28 cellular contexts compared by ENCODE assay signal in genomic region chr11:70862093-70862492, GRCh38.
DNase-seq lines count a peak whose midpoint lies in the region; ATAC-seq and TF ChIP-seq lines count a peak whose summit lies in the region.
"Had no signal": no experiment of that assay in that cellular context is flagged by ENCODE, and none has a peak within 500 bp of the region (broad histone marks: within the 10 kb centered on the region; RNA-seq: fewer than 3 reads in every experiment).

No MANE protein-coding gene starts in this region.

- no peak for TF ChIP-seq POLR2A in gastrocnemius medialis (IDR thresholded peaks at IDR 0.05)

- CTCF ChIA-PET in HEK293 (lab: Yijun Ruan, JAX): interaction anchor here (1.9 kb wide), 1 partner anchor 48 kb away, joined by 6 read pairs; no protein-coding TSS in a partner anchor

- H3K27ac ChIP-seq in HEK293 (ENCODE audit: extremely low read depth, low read depth, low read length): no peak overlapping the region
- no peak overlapping the region for H3K27ac ChIP-seq in gastrocnemius medialis
- H3K27ac ChIP-seq: C4-2B, esophagus muscularis mucosa, hepatocyte, SJSA1, upper lobe of left lung had no signal

- H3K4me3 ChIP-seq in HEK293 (ENCODE audit: low read depth, low read length) (no peak overlapping the region), gastrocnemius medialis (no peak overlapping the region)
- H3K4me3 ChIP-seq: esophagus muscularis mucosa, hepatocyte, SJSA1, upper lobe of left lung had no signal

- H3K9me3 ChIP-seq in HEK293 (ENCODE audit: control insufficient read depth, insufficient read depth, low read depth, low read length) (no peaks in the 10 kb centered on the region), gastrocnemius medialis (no peaks in the 10 kb centered on the region)
- H3K9me3 ChIP-seq: esophagus muscularis mucosa, upper lobe of left lung had no signal

- no peak for ATAC-seq in HG03442 (IDR thresholded peaks at IDR 0.05; ENCODE audit: unreplicated experiment)
- ATAC-seq in HG02610 (IDR thresholded peaks at IDR 0.05; ENCODE audit: unreplicated experiment): no peak
- ATAC-seq in gastrocnemius medialis: no peak
- ATAC-seq: left lobe of liver had no signal

- in situ Hi-C loops in gastrocnemius medialis (cut with MboI; ENCODE audit: low sequenced_read_pairs in 4 of 4): no loop called here

- TF ChIP-seq CTCF in HEK293 (tag by site-specific recombination; IDR thresholded peaks at IDR 0.05) (no peak), gastrocnemius medialis (IDR thresholded peaks at IDR 0.05 in 4 of 5, conservative IDR thresholded peaks at IDR 0.05 in 1 of 5) (no peak)

- H3K4me1 ChIP-seq in HEK293 (ENCODE audit: control insufficient read depth, insufficient read depth, low read length) (no peaks in the 10 kb centered on the region), gastrocnemius medialis (peaks cover 0 to 14% of the 10 kb centered on the region in 2 donors)
- H3K4me1 ChIP-seq: esophagus muscularis mucosa, SJSA1, upper lobe of left lung had no signal

- POLR2A ChIA-PET in HEK293 (lab: Yijun Ruan, JAX): no interaction called here

- peaks cover 0 to 4% (median 0%) of the 10 kb centered on the region in 3 donors for H3K27me3 ChIP-seq in gastrocnemius medialis
- H3K27me3 ChIP-seq: esophagus muscularis mucosa, hepatocyte, SJSA1, upper lobe of left lung had no signal

- intact Hi-C loops in gastrocnemius medialis (cut with DNase I; ENCODE audit: low total_unique reads): no loop called here

- no peaks in the 10 kb centered on the region for H3K36me3 ChIP-seq in HEK293 (ENCODE audit: control insufficient read depth in 2 of 2, insufficient read depth in 1 of 2, low read length in 2 of 2)
- no peaks in the 10 kb centered on the region for H3K36me3 ChIP-seq in gastrocnemius medialis
- H3K36me3 ChIP-seq: esophagus muscularis mucosa, SJSA1, upper lobe of left lung had no signal

- DNase-seq in NCI-H2029 (lab: John Stamatoyannopoulos, UW) (peak; percentile 48), NCI-H69 (lab: John Stamatoyannopoulos, UW) (peak; percentile 98), left kidney (ENCODE audit: low read depth, low spot score) (peak; percentile 49), gastrocnemius medialis (no peak)
- DNase-seq in activated CD4-positive, alpha-beta T cell treated with anti-CD3 and anti-CD28 coated beads for 4 hours: no peak
- DNase-seq: activated CD4-positive, CD25-positive, alpha-beta regulatory T cell treated with anti-CD3 and anti-CD28 coated beads, Interleukin-2, amount 50 U/mL, for 72 hours; activated CD8-positive, alpha-beta memory T cell treated with anti-CD3 and anti-CD28 coated beads for 24 hours; activated gamma-delta T cell treated with Interleukin-2 at 50 U/mL for 16 hours; activated T-cell treated with anti-CD3 and anti-CD28 coated beads, Interleukin-2, amount 50 U/mL, for 24 hours; effector memory CD4-positive, alpha-beta T cell; foreskin melanocyte; HFFc6; immature natural killer cell; Kasumi-1; mesenchymal stem cell; MV-4-11; NCI-H446 treated with DMSO at 0.1 percent for 48 hours; nucleus accumbens; T-helper 1 cell; upper lobe of left lung had no signal

TF ChIP-seq in HEK293, 187 proteins besides CTCF, POLR2A, EP300 and RAD21:
- TF ChIP-seq ZIC2 (tag by site-specific recombination; IDR thresholded peaks at IDR 0.05) (peak; percentile 51), KLF1 (tag by site-specific recombination; IDR thresholded peaks at IDR 0.05) (no peak), SP7 (tag by site-specific recombination; IDR thresholded peaks at IDR 0.05) (no peak), ZNF2 (tag by site-specific recombination; IDR thresholded peaks at IDR 0.05) (no peak), ZBTB44 (tag by site-specific recombination; IDR thresholded peaks at IDR 0.05) (no peak), ZNF423 (tag by site-specific recombination; IDR thresholded peaks at IDR 0.05) (no peak), ZNF394 (tag by site-specific recombination; IDR thresholded peaks at IDR 0.05; ENCODE audit: borderline replicate concordance) (no peak), KLF10 (tag by site-specific recombination; IDR thresholded peaks at IDR 0.05) (no peak)
TF ChIP-seq in HEK293: peak in this region for 1.

Comparison
In these comparisons a context has a peak if more than half of its experiments do, and no peak if none do; other contexts are left out.
1. DNase-seq: peak in NCI-H2029 (single experiment), NCI-H69 (single experiment) and left kidney (single experiment); none in gastrocnemius medialis (0 of 2) and activated CD4-positive, alpha-beta T cell treated with anti-CD3 and anti-CD28 coated beads for 4 hours (0 of 2).